ENCODE assay signal across 8 cellular contexts in the genomic region with DNA sequence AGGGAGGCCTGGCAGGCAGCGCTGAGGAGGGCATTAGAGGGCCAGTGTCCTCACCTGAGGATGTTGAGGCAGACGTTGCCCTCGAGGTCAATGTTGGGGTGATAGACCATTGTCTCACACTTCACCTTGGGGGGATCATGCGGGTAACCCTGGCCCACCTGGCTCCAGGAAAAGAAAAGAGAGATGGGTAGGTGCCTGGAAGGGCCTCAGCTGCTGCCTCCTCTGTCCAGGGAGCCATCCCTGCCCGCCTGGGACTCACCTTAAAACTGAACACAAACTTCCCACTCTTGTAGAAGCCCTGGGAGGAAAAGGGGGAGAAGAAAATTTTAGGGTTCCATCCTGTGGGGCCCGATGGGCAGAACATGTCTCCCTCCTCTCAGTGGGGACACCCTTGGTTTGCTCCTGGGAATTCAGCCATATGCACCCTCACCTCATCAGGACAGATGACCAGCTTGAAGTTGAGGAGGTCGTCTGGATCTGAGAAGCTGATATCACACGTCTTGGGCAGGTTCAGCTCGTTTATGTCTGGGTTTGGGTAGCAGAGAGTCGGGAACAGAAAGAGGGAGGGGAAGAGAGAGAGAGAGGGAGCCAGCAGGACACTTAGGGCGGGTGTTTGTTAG.
DNase-seq lines count a peak whose midpoint lies in the region; ATAC-seq and TF ChIP-seq lines count a peak whose summit lies in the region.

No MANE protein-coding gene starts in this region.

- H3K36me3 ChIP-seq in brain microvascular endothelial cell (replicated peaks) (peaks cover 28% of the 10 kb centered on the region), mucosa of rectum (ENCODE audit: control insufficient read depth in 2 of 2, insufficient read depth in 2 of 2, low read length in 2 of 2) (peaks cover 21 to 22% of the 10 kb centered on the region in 2 donors)

- peak overlapping the region; percentile 99 for H3K4me3 Mint-ChIP-seq in stimulated activated naive CD8-positive, alpha-beta T cell treated with anti-CD3 and anti-CD28 coated beads, Interleukin-15, Interleukin-2, amounts not matched to agents 100 ng/mL and 50 ng/mL, for 24 hours

- peak overlapping the region; percentile 92 for H3K4me3 ChIP-seq in brain microvascular endothelial cell (ENCODE audit: low read depth, low read length)
- H3K4me3 ChIP-seq in mucosa of rectum (ENCODE audit: low read length in 2 of 2): peak overlapping the region; percentile 81 to 93

- H3K27me3 ChIP-seq in brain microvascular endothelial cell (replicated peaks) (no peaks in the 10 kb centered on the region), mucosa of rectum (ENCODE audit: control insufficient read depth in 2 of 2, insufficient read depth in 2 of 2, low read length in 2 of 2) (no peaks in the 10 kb centered on the region)

- H3K36me3 Mint-ChIP-seq in stimulated activated naive CD8-positive, alpha-beta T cell treated with anti-CD3 and anti-CD28 coated beads, Interleukin-15, Interleukin-2, amounts not matched to agents 100 ng/mL and 50 ng/mL, for 24 hours (ENCODE audit: low read depth): peaks cover 62% of the 10 kb centered on the region

- no peak for DNase-seq in stimulated activated naive CD8-positive, alpha-beta T cell treated with anti-CD3 and anti-CD28 coated beads, Interleukin-15, Interleukin-2, amounts not matched to agents 100 U/mL and 50 U/mL, for 24 hours
- DNase-seq in brain microvascular endothelial cell: no peak
- DNase-seq in SHP77 treated with DMSO at 0.1 percent for 48 hours (lab: John Stamatoyannopoulos, UW): no peak
- DNase-seq in NAMALWA (ENCODE audit: low spot score): no peak

- no peak for ATAC-seq in stimulated activated naive CD8-positive, alpha-beta T cell treated with anti-CD3 and anti-CD28 coated beads, Interleukin-15, Interleukin-2, amounts not matched to agents 100 U/mL and 50 U/mL, for 24 hours
- no peak for ATAC-seq in HG03135 (IDR thresholded peaks at IDR 0.05; ENCODE audit: unreplicated experiment)
- ATAC-seq in GM19455 (IDR thresholded peaks at IDR 0.05; ENCODE audit: unreplicated experiment): no peak

- H3K9me3 ChIP-seq in mucosa of rectum (ENCODE audit: control insufficient read depth in 2 of 2, low read length in 2 of 2): no peaks in the 10 kb centered on the region

- no peaks in the 10 kb centered on the region for H3K27me3 Mint-ChIP-seq in stimulated activated naive CD8-positive, alpha-beta T cell treated with anti-CD3 and anti-CD28 coated beads, Interleukin-15, Interleukin-2, amounts not matched to agents 100 ng/mL and 50 ng/mL, for 24 hours

- peaks cover 74% of the 10 kb centered on the region for H3K4me1 Mint-ChIP-seq in stimulated activated naive CD8-positive, alpha-beta T cell treated with anti-CD3 and anti-CD28 coated beads, Interleukin-15, Interleukin-2, amounts not matched to agents 100 ng/mL and 50 ng/mL, for 24 hours (ENCODE audit: low read depth)

- H3K9me3 Mint-ChIP-seq in stimulated activated naive CD8-positive, alpha-beta T cell treated with anti-CD3 and anti-CD28 coated beads, Interleukin-15, Interleukin-2, amounts not matched to agents 100 ng/mL and 50 ng/mL, for 24 hours: no peaks in the 10 kb centered on the region

- no peak for TF ChIP-seq CTCF in brain microvascular endothelial cell (IDR thresholded peaks at IDR 0.05; ENCODE audit: low read depth, low read length, missing control alignments)

- peak overlapping the region; percentile 99 for H3K27ac Mint-ChIP-seq in stimulated activated naive CD8-positive, alpha-beta T cell treated with anti-CD3 and anti-CD28 coated beads, Interleukin-15, Interleukin-2, amounts not matched to agents 100 ng/mL and 50 ng/mL, for 24 hours

- H3K9ac ChIP-seq in mucosa of rectum (ENCODE audit: low read depth in 1 of 2, low read length in 2 of 2): peak overlapping the region; percentile 88 to 94

- H3K4me1 ChIP-seq in mucosa of rectum (ENCODE audit: control insufficient read depth in 2 of 2, insufficient read depth in 2 of 2, low read length in 2 of 2): peaks cover 41 to 42% of the 10 kb centered on the region in 2 donors

- in situ Hi-C loops in brain microvascular endothelial cell (cut with HindIII; ENCODE audit: low pct_ligation_motif_present, low sequenced_read_pairs): no loop called here

- no peak overlapping the region for H3K27ac ChIP-seq in brain microvascular endothelial cell
- peak overlapping the region in 1 of 2 donors; percentile 100 for H3K27ac ChIP-seq in mucosa of rectum (ENCODE audit: low read depth in 2 of 2, low read length in 2 of 2)
